ENCODE assay signal across 18 cellular contexts in the genomic region with DNA sequence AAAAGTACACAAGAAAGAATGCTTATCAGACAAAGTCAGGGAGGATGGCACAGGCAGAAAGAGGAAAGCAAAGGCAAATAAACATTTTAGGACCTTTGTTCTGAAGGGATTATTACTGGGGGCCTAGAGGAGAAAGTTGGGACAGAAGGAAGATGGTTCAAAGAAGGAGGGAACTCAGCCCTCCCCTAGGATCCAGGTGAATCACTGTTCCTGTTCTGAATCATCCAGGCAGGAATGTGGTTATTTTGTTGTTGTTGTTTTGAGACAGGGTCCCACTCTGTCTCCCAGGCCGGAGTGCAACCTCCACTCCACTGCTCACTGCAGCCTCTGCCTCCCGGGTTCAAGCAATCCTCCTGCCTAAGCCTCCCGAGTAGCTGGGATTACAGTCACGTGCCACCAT. TPM values are rescaled to one million over a fixed set of nuclear protein-coding genes. Genes with fewer than 3 reads are reported as not detected.
DNase-seq lines count a peak whose midpoint lies in the region; ATAC-seq, FAIRE-seq and TF ChIP-seq lines count a peak whose summit lies in the region.
"Had no signal": no experiment of that assay in that cellular context is flagged by ENCODE, and none has a peak within 500 bp of the region (broad histone marks: within the 10 kb centered on the region; RNA-seq: fewer than 3 reads in every experiment).

No MANE protein-coding gene starts in this region.

- H2AK5ac ChIP-seq in mesenchymal stem cell (ENCODE audit: low read length, severe bottlenecking) = no peak overlapping the region

- CTCF ChIA-PET in activated naive CD4-positive, alpha-beta T cell treated with anti-CD3 and anti-CD28 coated beads, Interleukin-2, amount 10 ng/mL, durations not matched to agents 7 days and 5 days (lab: Charles Lee) = no interaction called here

- H3K27ac ChIP-seq in right atrium auricular region (no peak overlapping the region), left ventricle myocardium inferior (replicated peaks) (no peak overlapping the region), mesenchymal stem cell (ENCODE audit: low read length, poor library complexity, severe bottlenecking) (no peak overlapping the region), lower lobe of right lung (no peak overlapping the region)

- H3K23ac ChIP-seq in mesenchymal stem cell (ENCODE audit: low read length in 2 of 2) = no peak overlapping the region

- no peak overlapping the region for H2BK5ac ChIP-seq in mesenchymal stem cell (ENCODE audit: low read depth, low read length, poor library complexity, severe bottlenecking)

- H3K4ac ChIP-seq in mesenchymal stem cell (ENCODE audit: low read depth in 1 of 2, low read length in 2 of 2) = no peak overlapping the region

- no peak overlapping the region for H3K4me2 ChIP-seq in mesenchymal stem cell (ENCODE audit: low read length, poor library complexity, severe bottlenecking)
- H3K4me2 ChIP-seq: GM23338 had no signal

- no peak overlapping the region for H3K14ac ChIP-seq in mesenchymal stem cell (ENCODE audit: low read length in 2 of 2)

- H3K4me1 ChIP-seq in right atrium auricular region (peaks cover 0 to 15% of the 10 kb centered on the region in 2 donors), left ventricle myocardium inferior (peaks cover 16% of the 10 kb centered on the region), mesenchymal stem cell (ENCODE audit: control insufficient read depth, insufficient read depth, low read depth, low read length) (peaks cover 2% of the 10 kb centered on the region), lower lobe of right lung (peaks cover 14% of the 10 kb centered on the region)

- 90% methylated on average over 4 of the region's 4 CpGs for WGBS in mesenchymal stem cell

- H3K4me3 ChIP-seq in right atrium auricular region = no peak overlapping the region
- H3K4me3 ChIP-seq in left ventricle myocardium inferior = no peak overlapping the region
- no peak overlapping the region for H3K4me3 ChIP-seq in bronchial epithelial cell (ENCODE audit: low read depth, low read length)
- no peak overlapping the region for H3K4me3 ChIP-seq in mesenchymal stem cell (ENCODE audit: insufficient read depth in 1 of 2, low read depth in 1 of 2, low read length in 2 of 2)
- no peak overlapping the region for H3K4me3 ChIP-seq in lower lobe of right lung
- H3K4me3 ChIP-seq: GM23338 had no signal

- H3K36me3 ChIP-seq in right atrium auricular region (no peaks in the 10 kb centered on the region), left ventricle myocardium inferior (no peaks in the 10 kb centered on the region), bronchial epithelial cell (ENCODE audit: control insufficient read depth, insufficient read depth, low read length) (no peaks in the 10 kb centered on the region), mesenchymal stem cell (ENCODE audit: control insufficient read depth in 1 of 2, insufficient read depth in 2 of 2, low read depth in 1 of 2, low read length in 2 of 2) (no peaks in the 10 kb centered on the region), lower lobe of right lung (no peaks in the 10 kb centered on the region)

- no peak overlapping the region for H3K18ac ChIP-seq in mesenchymal stem cell (ENCODE audit: low read depth in 1 of 2, low read length in 2 of 2)

- no peaks in the 10 kb centered on the region for H3K79me1 ChIP-seq in mesenchymal stem cell (replicated peaks; ENCODE audit: low read length, poor library complexity, severe bottlenecking)

- H2BK120ac ChIP-seq in mesenchymal stem cell (ENCODE audit: low read depth, low read length) = no peak overlapping the region

- peaks cover 2% of the 10 kb centered on the region for H3K9me3 Mint-ChIP-seq in activated naive CD4-positive, alpha-beta T cell treated with anti-CD3 and anti-CD28 coated beads, Interleukin-2, amount 10 ng/mL, durations not matched to agents 7 days and 5 days
- H3K9me3 Mint-ChIP-seq: CD4-positive, alpha-beta T cell had no signal

- TF ChIP-seq CTCF in right atrium auricular region (IDR thresholded peaks at IDR 0.05) (no peak), left ventricle myocardium inferior (IDR thresholded peaks at IDR 0.05; ENCODE audit: borderline replicate concordance) (no peak), bronchial epithelial cell (IDR thresholded peaks at IDR 0.05; ENCODE audit: insufficient read depth, low read length, severe bottlenecking) (no peak), lower lobe of right lung (IDR thresholded peaks at IDR 0.05) (no peak)

- H2BK12ac ChIP-seq in mesenchymal stem cell (ENCODE audit: low read length in 2 of 2) = no peak overlapping the region

- no peak overlapping the region for H3K9ac ChIP-seq in mesenchymal stem cell (ENCODE audit: low read length)

- H2BK15ac ChIP-seq in mesenchymal stem cell (ENCODE audit: low read depth, poor library complexity, severe bottlenecking) = peak overlapping the region; percentile 23

- H3K27me3 ChIP-seq in right atrium auricular region = no peaks in the 10 kb centered on the region
- H3K27me3 ChIP-seq in left ventricle myocardium inferior (ENCODE audit: low read depth) = no peaks in the 10 kb centered on the region
- H3K27me3 ChIP-seq in bronchial epithelial cell (ENCODE audit: control insufficient read depth, insufficient read depth, low read length) = no peaks in the 10 kb centered on the region
- no peaks in the 10 kb centered on the region for H3K27me3 ChIP-seq in mesenchymal stem cell (ENCODE audit: control insufficient read depth in 1 of 2, insufficient read depth in 1 of 2, low read length in 2 of 2)
- H3K27me3 ChIP-seq in lower lobe of right lung (ENCODE audit: low read depth) = no peaks in the 10 kb centered on the region

- no peak for ATAC-seq in lower lobe of right lung
- ATAC-seq: GM23338, HepG2 had no signal

- no peak overlapping the region for H3K4me3 Mint-ChIP-seq in activated naive CD4-positive, alpha-beta T cell treated with anti-CD3 and anti-CD28 coated beads, Interleukin-2, amount 10 ng/mL, durations not matched to agents 7 days and 5 days
- H3K4me3 Mint-ChIP-seq: B cell; CD4-positive, alpha-beta T cell; GM23338; H9 had no signal

- H3K36me3 Mint-ChIP-seq in activated naive CD4-positive, alpha-beta T cell treated with anti-CD3 and anti-CD28 coated beads, Interleukin-2, amount 10 ng/mL, durations not matched to agents 7 days and 5 days = no peaks in the 10 kb centered on the region

- intact Hi-C loops in left ventricle myocardium inferior (cut with micrococcal nuclease) = loop anchor here (5.0 kb wide), 1 partner anchor 200 kb away; no protein-coding TSS in a partner anchor
- intact Hi-C loops in lower lobe of right lung (cut with DNase I) = no loop called here

- H3K27me3 Mint-ChIP-seq in activated naive CD4-positive, alpha-beta T cell treated with anti-CD3 and anti-CD28 coated beads, Interleukin-2, amount 10 ng/mL, durations not matched to agents 7 days and 5 days = peaks cover 34% of the 10 kb centered on the region
- H3K27me3 Mint-ChIP-seq: B cell; CD4-positive, alpha-beta T cell had no signal

- no peak overlapping the region for H2AFZ ChIP-seq in mesenchymal stem cell (ENCODE audit: low read depth, low read length)
- H2AFZ ChIP-seq: GM23338 had no signal

- H3K9me3 ChIP-seq in right atrium auricular region = no peaks in the 10 kb centered on the region
- H3K9me3 ChIP-seq in left ventricle myocardium inferior (replicated peaks) = no peaks in the 10 kb centered on the region
- H3K9me3 ChIP-seq in mesenchymal stem cell (ENCODE audit: control insufficient read depth, low read length) = peaks cover 3% of the 10 kb centered on the region
- no peaks in the 10 kb centered on the region for H3K9me3 ChIP-seq in lower lobe of right lung

- no peak overlapping the region for H4K91ac ChIP-seq in mesenchymal stem cell (ENCODE audit: low read length)

- H3K4me1 Mint-ChIP-seq in activated naive CD4-positive, alpha-beta T cell treated with anti-CD3 and anti-CD28 coated beads, Interleukin-2, amount 10 ng/mL, durations not matched to agents 7 days and 5 days = peaks cover 14% of the 10 kb centered on the region

- H3K27ac Mint-ChIP-seq in activated naive CD4-positive, alpha-beta T cell treated with anti-CD3 and anti-CD28 coated beads, Interleukin-2, amount 10 ng/mL, durations not matched to agents 7 days and 5 days = no peak overlapping the region
- H3K27ac Mint-ChIP-seq: B cell; CD4-positive, alpha-beta T cell; GM23338; H9 had no signal

- no peak overlapping the region for H4K8ac ChIP-seq in mesenchymal stem cell (ENCODE audit: low read length)

- no peak for FAIRE-seq in bronchial epithelial cell (lab: Jason Lieb, UNC)
- FAIRE-seq: G401.6, GM12891, HepG2, HTR-8/SVneo had no signal

- DNase-seq in right atrium auricular region (ENCODE audit: low spot score) (peak; percentile 23), left ventricle myocardium inferior (no peak), bronchial epithelial cell (ENCODE audit: low read depth) (peak; percentile 50), mesenchymal stem cell (no peak), lower lobe of right lung (no peak), GOT3 (lab: John Stamatoyannopoulos, UW) (no peak)
- no peak for DNase-seq in activated naive CD4-positive, alpha-beta T cell treated with anti-CD3 and anti-CD28 coated beads, Interleukin-2, amount 10 ng/mL, durations not matched to agents 7 days and 5 days
- DNase-seq: ACHN; C1 segment of cervical spinal cord; CD4-positive, alpha-beta T cell; DMS79 had no signal

RNA-seq across cellular contexts. Expression of a gene that starts 38.5 kb away (rescaled TPM):
- total RNA-seq in right atrium auricular region = 10 to 100 TPM; 22.6 to 23.3 TPM
- total RNA-seq in left ventricle myocardium inferior = 16.6 TPM
- 20.3 and 20.6 TPM in 2 replicates for total RNA-seq in bronchial epithelial cell
- 10.1 TPM for polyA plus RNA-seq in mesenchymal stem cell (2013, experiment 1 of 2)
- polyA plus RNA-seq in mesenchymal stem cell (2013, experiment 2 of 2) = 10.1 TPM
- 26.6 TPM for total RNA-seq in lower lobe of right lung

Comparison
In these comparisons a context has a peak if more than half of its experiments do, and no peak if none do; other contexts are left out.
1. DNase-seq: peak in right atrium auricular region (single experiment) and bronchial epithelial cell (single experiment); none in left ventricle myocardium inferior (single experiment), mesenchymal stem cell (single experiment), lower lobe of right lung (single experiment), GOT3 (single experiment) and activated naive CD4-positive, alpha-beta T cell treated with anti-CD3 and anti-CD28 coated beads, Interleukin-2, amount 10 ng/mL, durations not matched to agents 7 days and 5 days (single experiment).